24 cellular contexts compared by ENCODE assay signal in genomic region chr2:54419386-54419785, GRCh38. TPM values are rescaled to one million over a fixed set of nuclear protein-coding genes. Genes with fewer than 3 reads are reported as not detected.
DNase-seq lines count a peak whose midpoint lies in the region; ATAC-seq and TF ChIP-seq lines count a peak whose summit lies in the region.
"Had no signal": no experiment of that assay in that cellular context is flagged by ENCODE, and none has a peak within 500 bp of the region (broad histone marks: within the 10 kb centered on the region; RNA-seq: fewer than 3 reads in every experiment).

No MANE protein-coding gene starts in this region.

- H3K4me1 ChIP-seq in GM23338 (ENCODE audit: insufficient read depth) (no peaks in the 10 kb centered on the region), lower lobe of right lung (peaks cover 41% of the 10 kb centered on the region), thyroid gland (peaks cover 0 to 12% of the 10 kb centered on the region in 2 donors)
- H3K4me1 ChIP-seq: colonic mucosa had no signal

- intact Hi-C loops in lower lobe of right lung (cut with DNase I) (no loop called here), thyroid gland (cut with DNase I) (no loop called here), sciatic nerve (cut with DNase I) (no loop called here)

- H3K4me3 Mint-ChIP-seq in GM23338 = no peak overlapping the region
- H3K4me3 Mint-ChIP-seq: activated CD4-positive, alpha-beta T cell treated with anti-CD3 and anti-CD28 coated beads for 36 hours; activated naive CD8-positive, alpha-beta T cell treated with anti-CD3 and anti-CD28 coated beads, Interleukin-2, amount 50 U/mL, for 24 hours; CD8-positive, alpha-beta memory T cell; endodermal cell; HFFc6; T-helper 17 cell had no signal

- no peak for TF ChIP-seq POLR2A in thyroid gland (IDR thresholded peaks at IDR 0.05)

- H3K27me3 ChIP-seq in GM23338 (ENCODE audit: insufficient read depth) (no peaks in the 10 kb centered on the region), lower lobe of right lung (ENCODE audit: low read depth) (no peaks in the 10 kb centered on the region), thyroid gland (no peaks in the 10 kb centered on the region)
- H3K27me3 ChIP-seq: colonic mucosa had no signal

- H3K27ac Mint-ChIP-seq in GM23338 = no peak overlapping the region
- H3K27ac Mint-ChIP-seq: activated CD4-positive, alpha-beta T cell treated with anti-CD3 and anti-CD28 coated beads for 36 hours; activated naive CD8-positive, alpha-beta T cell treated with anti-CD3 and anti-CD28 coated beads, Interleukin-2, amount 50 U/mL, for 24 hours; endodermal cell; HFFc6; T-helper 17 cell had no signal

- peaks cover 15% of the 10 kb centered on the region for H3K4me1 Mint-ChIP-seq in GM23338

- no peaks in the 10 kb centered on the region for H3F3A ChIP-seq in GM23338 (replicated peaks; ENCODE audit: low read depth)

- H3K27ac ChIP-seq in GM23338 (ENCODE audit: low read depth) (no peak overlapping the region), lower lobe of right lung (peak overlapping the region; percentile 57), thyroid gland (peak overlapping the region in 2 of 3 donors; percentile 24 to 32)
- H3K27ac ChIP-seq: colonic mucosa, SK-N-MC had no signal

- H3K4me2 ChIP-seq in GM23338 = no peak overlapping the region
- H3K4me2 ChIP-seq: smooth muscle cell had no signal

- H3K9me3 ChIP-seq in lower lobe of right lung (no peaks in the 10 kb centered on the region), thyroid gland (no peaks in the 10 kb centered on the region)
- H3K9me3 ChIP-seq: colonic mucosa had no signal

- no peaks in the 10 kb centered on the region for H3K36me3 Mint-ChIP-seq in GM23338 (ENCODE audit: low read depth)
- H3K36me3 Mint-ChIP-seq: CD8-positive, alpha-beta memory T cell had no signal

- H3K79me2 ChIP-seq in GM23338 (replicated peaks; ENCODE audit: insufficient read depth) = no peaks in the 10 kb centered on the region

- peaks cover 1% of the 10 kb centered on the region for H3K27me3 Mint-ChIP-seq in GM23338 (ENCODE audit: insufficient read depth, low read depth, poor library complexity)

- WGBS in thyroid gland, 2 donors = 63 to 71% methylated on average over 4 of the region's 4 CpGs

- no peaks in the 10 kb centered on the region; the same call in 1 of the 2 replicates for H3K9me2 ChIP-seq in GM23338 (ENCODE audit: insufficient read depth)

- H3K4me3 ChIP-seq in GM23338 = no peak overlapping the region
- H3K4me3 ChIP-seq in lower lobe of right lung = no peak overlapping the region
- no peak overlapping the region for H3K4me3 ChIP-seq in thyroid gland (replicated peaks in 1 of 3)
- H3K4me3 ChIP-seq: colonic mucosa, SK-N-MC, smooth muscle cell had no signal

- DNase-seq in GM23338 (ENCODE audit: low spot score) (no peak), dermis blood vessel endothelial cell (peak; percentile 64), lower lobe of right lung (no peak), thyroid gland (no peak), HT-29 (ENCODE audit: low spot score) (no peak), sciatic nerve (ENCODE audit: low spot score) (no peak), NCI-H82 (lab: John Stamatoyannopoulos, UW) (no peak)
- DNase-seq: activated CD4-positive, alpha-beta T cell treated with anti-CD3 and anti-CD28 coated beads for 36 hours; activated CD8-positive, alpha-beta memory T cell treated with anti-CD3 and anti-CD28 coated beads for 24 hours; activated gamma-delta T cell; activated naive CD8-positive, alpha-beta T cell treated with anti-CD3 and anti-CD28 coated beads, Interleukin-2, amount 50 U/mL, for 24 hours; activated T-cell treated with anti-CD3 and anti-CD28 coated beads, Interleukin-2, amount 50 U/mL, for 1 hour; CD8-positive, alpha-beta memory T cell; colonic mucosa; endodermal cell; head of caudate nucleus; HFFc6; NCI-H1105; NCI-H2029; NCI-H2227 treated with DMSO at 0.1 percent for 48 hours; RPMI8226; T-helper 17 cell had no signal

- no peaks in the 10 kb centered on the region for H4K20me1 ChIP-seq in GM23338 (replicated peaks; ENCODE audit: insufficient read depth)

- 0 out of 2 replicates have a peak overlapping the region, but pooled peaks have one; percentile 34 for H2AFZ ChIP-seq in GM23338

- H3K9me3 Mint-ChIP-seq in GM23338 = peaks cover 3% of the 10 kb centered on the region; the same call in 1 of the 3 replicates
- H3K9me3 Mint-ChIP-seq: endodermal cell had no signal

- TF ChIP-seq CTCF in GM23338 (conservative IDR thresholded peaks at IDR 0.05; ENCODE audit: low read depth in 2 of 2) (no peak), lower lobe of right lung (IDR thresholded peaks at IDR 0.05) (no peak), thyroid gland (IDR thresholded peaks at IDR 0.05) (no peak)

- H3K36me3 ChIP-seq in GM23338 (ENCODE audit: insufficient read depth) (no peaks in the 10 kb centered on the region), lower lobe of right lung (no peaks in the 10 kb centered on the region), thyroid gland (no peaks in the 10 kb centered on the region)
- H3K36me3 ChIP-seq: colonic mucosa had no signal

- no peak for ATAC-seq in GM23338
- ATAC-seq in lower lobe of right lung = no peak
- ATAC-seq in sciatic nerve = no peak
- ATAC-seq: activated CD4-positive, alpha-beta T cell treated with anti-CD3 and anti-CD28 coated beads for 36 hours; activated naive CD8-positive, alpha-beta T cell treated with anti-CD3 and anti-CD28 coated beads, Interleukin-2, amount 50 U/mL, for 24 hours; T-helper 17 cell had no signal

TF ChIP-seq in GM23338, 12 proteins besides CTCF, POLR2A, EP300 and RAD21 (continues in another document):
- TF ChIP-seq NANOG (IDR thresholded peaks at IDR 0.05; ENCODE audit: borderline replicate concordance) (no peak), CREB1 (CRISPR knock-in tag; IDR thresholded peaks at IDR 0.05; ENCODE audit: low read depth) (no peak), EZH2phosphoT487 (IDR thresholded peaks at IDR 0.05; ENCODE audit: unreplicated experiment) (no peak), JUNB (IDR thresholded peaks at IDR 0.05; ENCODE audit: unreplicated experiment) (no peak), STAT1 (IDR thresholded peaks at IDR 0.05; ENCODE audit: unreplicated experiment) (no peak), EZH2 (IDR thresholded peaks at IDR 0.05; ENCODE audit: low read depth, unreplicated experiment) (no peak), ZNF331 (CRISPR knock-in tag; IDR thresholded peaks at IDR 0.05; ENCODE audit: low read depth) (no peak)

RNA-seq across cellular contexts. Expression of gene SPTBN1, which starts 36.7 kb away (rescaled TPM):
- total RNA-seq in GM23338 (2014; rRNA removed; shearing (Covaris generic)) = 189 and 204 TPM in 2 replicates
- polyA plus RNA-seq in GM23338 (2016; fragmentation: Nextera tagmentation; extraction: Ambion mirVana) = 58.1 and 59.1 TPM in 2 replicates
- 916 and 1,118 TPM in 2 replicates for total RNA-seq in dermis blood vessel endothelial cell
- 601 TPM for total RNA-seq in lower lobe of right lung
- 100 to 1,000 TPM; 381 to 513 (median 419) TPM for total RNA-seq in thyroid gland
- 138 and 141 TPM in 2 replicates for total RNA-seq in HT-29 (2014; rRNA removed; shearing (Covaris generic))
- total RNA-seq in sciatic nerve = 1,016 TPM
